In the genomic region with DNA sequence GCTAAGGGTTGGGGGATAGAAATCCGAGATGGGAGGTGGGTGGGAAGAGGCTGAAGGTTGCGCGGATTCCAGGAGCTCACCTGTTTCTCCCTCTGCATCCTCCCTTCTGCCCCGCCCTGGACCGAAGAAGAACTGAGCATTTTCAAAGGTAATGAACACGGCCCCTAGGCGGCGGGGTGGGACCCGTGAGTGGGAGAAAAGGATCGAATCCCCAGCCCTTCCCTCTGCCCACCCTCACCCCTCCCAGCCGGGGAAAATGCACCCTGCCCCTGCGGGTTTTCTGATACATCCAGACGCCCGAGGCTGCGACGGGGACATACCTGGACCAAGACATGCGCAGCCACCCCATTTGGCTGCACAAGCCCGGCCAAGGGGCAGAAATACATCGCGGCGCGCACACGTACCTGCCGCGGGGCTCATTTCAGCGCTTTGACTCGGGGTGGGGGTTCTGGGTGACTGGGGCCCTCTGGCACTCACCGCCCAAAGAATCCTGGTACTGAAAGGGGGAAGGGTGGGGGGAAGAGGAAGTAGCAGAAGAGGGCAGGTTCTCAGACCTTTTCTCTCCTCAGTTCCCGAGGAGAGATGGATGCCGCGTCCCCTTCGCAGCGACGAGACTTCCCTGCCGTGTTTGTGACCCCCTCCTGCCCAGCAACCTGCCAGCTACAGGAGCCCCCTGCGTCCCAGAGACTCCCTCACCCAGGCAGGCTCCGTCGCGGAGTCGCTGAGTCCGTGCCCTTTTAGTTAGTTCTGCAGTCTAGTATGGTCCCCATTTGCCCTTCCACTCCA, we compare ENCODE assay signal across 8 cellular contexts. TPM values are rescaled to one million over a fixed set of nuclear protein-coding genes. Genes with fewer than 3 reads are reported as not detected.
DNase-seq lines count a peak whose midpoint lies in the region; ATAC-seq, FAIRE-seq and TF ChIP-seq lines count a peak whose summit lies in the region.

No MANE protein-coding gene starts in this region.

- no peak overlapping the region for H3K27ac ChIP-seq in A673 (ENCODE audit: low read depth, low read length, poor library complexity, severe bottlenecking)
- H3K27ac ChIP-seq in rectal smooth muscle tissue (ENCODE audit: low read depth, low read length) = no peak overlapping the region

- no TSS peak for BruUV-seq in A673 (replicated peaks; lab: Mats Ljungman, UMichigan)

- POLR2A ChIA-PET in A673 (lab: Charles Lee; ENCODE audit: low non-redundant PET) = no interaction called here

- H3K9ac ChIP-seq in rectal smooth muscle tissue (ENCODE audit: low read length) = peak overlapping the region; percentile 11

- CTCF ChIA-PET in A673 (lab: Charles Lee) = interaction anchor here (0.5 to 1.6 kb wide), 7 partner anchors 13 to 130 kb away, joined by 3 to 6 read pairs (median 4); partner anchors contain the start of genes MSANTD2 and SIAE

- no peaks in the 10 kb centered on the region for H3K9me3 ChIP-seq in A673 (ENCODE audit: low read depth, low read length, poor library complexity, severe bottlenecking)

- intact Hi-C loops in A673 (cut with micrococcal nuclease; ENCODE audit: unreplicated experiment) = loop anchor here (1.0 kb wide), 1 partner anchor 72 kb away; no protein-coding TSS in a partner anchor

- peak; percentile 48 for DNase-seq in A673 (ENCODE audit: low spot score)
- peak; percentile 74 for DNase-seq in activated CD8-positive, alpha-beta memory T cell treated with anti-CD3 and anti-CD28 coated beads for 24 hours
- DNase-seq in foreskin fibroblast = peak in 1 of 2 donors; percentile 43
- no peak for DNase-seq in HTR-8/SVneo (ENCODE audit: insufficient read length, low spot score)
- DNase-seq in G401 (ENCODE audit: low spot score) = no peak

- ATAC-seq in GM19043 (IDR thresholded peaks at IDR 0.05; ENCODE audit: low read depth, unreplicated experiment) (peak; percentile 8), HG03432 (IDR thresholded peaks at IDR 0.05; ENCODE audit: unreplicated experiment) (peak; percentile 18)

- no peak for FAIRE-seq in HTR-8/SVneo (lab: Jason Lieb, UNC)

- H3K27me3 ChIP-seq in A673 (replicated peaks; ENCODE audit: insufficient read depth, low read depth, low read length, poor library complexity) (no peaks in the 10 kb centered on the region), rectal smooth muscle tissue (ENCODE audit: control insufficient read depth, insufficient read depth, low read length) (peaks cover 29% of the 10 kb centered on the region)

- in situ Hi-C loops in G401 (cut with HindIII; ENCODE audit: low sequenced_read_pairs) = no loop called here

- no peaks in the 10 kb centered on the region for H3K36me3 ChIP-seq in A673 (ENCODE audit: insufficient read depth, low read length, poor library complexity, severe bottlenecking)
- H3K36me3 ChIP-seq in rectal smooth muscle tissue (ENCODE audit: control insufficient read depth, insufficient read depth, low read length) = no peaks in the 10 kb centered on the region

- peaks cover 24% of the 10 kb centered on the region for H3K4me1 ChIP-seq in A673 (ENCODE audit: insufficient read depth, low read length, poor library complexity, severe bottlenecking)
- no peaks in the 10 kb centered on the region for H3K4me1 ChIP-seq in rectal smooth muscle tissue (ENCODE audit: control insufficient read depth, insufficient read depth, low read length)

- TF ChIP-seq CTCF in A673 (conservative IDR thresholded peaks at IDR 0.05; ENCODE audit: low read depth, low read length) = peak; percentile 46
- TF ChIP-seq CTCF in foreskin fibroblast (IDR thresholded peaks at IDR 0.05; ENCODE audit: low read depth, low read length) = peak; percentile 22

- H3K4me3 ChIP-seq in A673 (ENCODE audit: low read depth, low read length, poor library complexity, severe bottlenecking) = peak overlapping the region; percentile 48
- peak overlapping the region; percentile 65 to 81 for H3K4me3 ChIP-seq in foreskin fibroblast (ENCODE audit: low read depth in 1 of 2, low read length in 2 of 2)
- H3K4me3 ChIP-seq in rectal smooth muscle tissue (ENCODE audit: low read length) = peak overlapping the region; percentile 77

RNA-seq across cellular contexts. Expression of gene VSIG2, which starts 6.0 kb away (rescaled TPM):
- total RNA-seq in A673 (2021) = not detected in 2 replicates
- total RNA-seq in G401 (2014; rRNA removed; shearing (Covaris generic)) = not detected in 2 replicates

RNA-seq across cellular contexts. Expression of gene NRGN, which starts 6.3 kb away (rescaled TPM):
- total RNA-seq in A673 (2021) = 38.1 and 43.8 TPM in 2 replicates
- 1.5 TPM in 1 of 2 replicates, not detected in the other for total RNA-seq in G401 (2014; rRNA removed; shearing (Covaris generic))

RNA-seq across cellular contexts. Expression of gene ESAM, which starts 16.1 kb away (rescaled TPM):
- 1.2 and 1.5 TPM in 2 replicates for total RNA-seq in A673 (2021)
- total RNA-seq in G401 (2014; rRNA removed; shearing (Covaris generic)) = not detected in 2 replicates

RNA-seq across cellular contexts. Expression of gene MSANTD2, which starts 54.2 kb away (rescaled TPM):
- 31.4 and 33.3 TPM in 2 replicates for total RNA-seq in A673 (2021)
- 12.2 and 13.5 TPM in 2 replicates for total RNA-seq in G401 (2014; rRNA removed; shearing (Covaris generic))

Comparison
In these comparisons a context has a peak if more than half of its experiments do, and no peak if none do; other contexts are left out.
1. DNase-seq: peak in A673 (single experiment) and activated CD8-positive, alpha-beta memory T cell treated with anti-CD3 and anti-CD28 coated beads for 24 hours (single experiment); none in HTR-8/SVneo (single experiment) and G401 (single experiment).
2. RNA of gene NRGN, which starts 6.3 kb away (total RNA-seq): 38.1 to 43.8 TPM in A673; 1.5 TPM in G401; every median in the first group is over 10 times any median in the second.
3. Peak in every context shown above with its lines, with median percentiles within 50 percentile points of each other: H3K4me3 ChIP-seq.